ENCODE assay signal across 8 cellular contexts in genomic region chr13:28718538-28719226, GRCh38. TPM values are rescaled to one million over a fixed set of nuclear protein-coding genes. Genes with fewer than 3 reads are reported as not detected.
DNase-seq lines count a peak whose midpoint lies in the region; ATAC-seq and TF ChIP-seq lines count a peak whose summit lies in the region.

Gene SLC46A3 (minus strand): TSS chr13:28718970. CDS start chr13:28717998, 972 bp downstream.

- peak within 1 kb of the TSS; percentile 99 for H3K27ac ChIP-seq in left ventricle myocardium inferior (replicated peaks)
- peak within 1 kb of the TSS; percentile 99 for H3K27ac ChIP-seq in psoas muscle
- peak within 1 kb of the TSS; percentile 79 for H3K27ac ChIP-seq in urinary bladder (ENCODE audit: low read depth)

- intact Hi-C loops in left ventricle myocardium inferior (cut with micrococcal nuclease) (loop anchor here (10.0 kb wide), 1 partner anchor 76 kb away; no protein-coding TSS in a partner anchor), psoas muscle (cut with DNase I) (loop anchor here (2.0 to 5.0 kb wide), 2 partner anchors 60 to 61 kb away; partner anchors contain the start of gene POMP (in 2 of the 2))

- peaks cover 20% of the 10 kb centered on the region for H3K4me1 Mint-ChIP-seq in T-helper 1 cell treated with Interleukin-12 subunit alpha and Interleukin-12 subunit beta and Interleukin-4 antibody, amounts not matched to agents 30 μg/mL and 1 μg/mL, for 36 hours (ENCODE audit: low read depth)

- H3K27me3 ChIP-seq in left ventricle myocardium inferior (ENCODE audit: low read depth) (no peaks in the 10 kb centered on the region), psoas muscle (ENCODE audit: insufficient read depth in 3 of 3, low read length in 2 of 3) (no peaks in the 10 kb centered on the region)

- peaks cover 7% of the 10 kb centered on the region for H3K27me3 Mint-ChIP-seq in T-helper 1 cell treated with Interleukin-12 subunit alpha and Interleukin-12 subunit beta and Interleukin-4 antibody, amounts not matched to agents 30 μg/mL and 1 μg/mL, for 36 hours (ENCODE audit: low read depth)

- no peaks in the 10 kb centered on the region for H3K9me3 Mint-ChIP-seq in T-helper 1 cell treated with Interleukin-12 subunit alpha and Interleukin-12 subunit beta and Interleukin-4 antibody, amounts not matched to agents 30 μg/mL and 1 μg/mL, for 36 hours

- H3K4me3 ChIP-seq in left ventricle myocardium inferior, result peak within 1 kb of the TSS; percentile 82
- H3K4me3 ChIP-seq in psoas muscle, result peak within 1 kb of the TSS; percentile 96
- H3K4me3 ChIP-seq in urinary bladder (ENCODE audit: low read depth, low read length), result peak within 1 kb of the TSS; percentile 60

- DNase-seq in NCI-H1105 treated with DMSO at 0.1 percent for 48 hours (lab: John Stamatoyannopoulos, UW), result peak; percentile 76
- peak; percentile 84 to 99 (median 97) for DNase-seq in amygdala (lab: John Stamatoyannopoulos, UW)
- DNase-seq in left ventricle myocardium inferior, result peak; percentile 100
- DNase-seq in psoas muscle, result peak; percentile 100

- TF ChIP-seq CTCF in GM12874 (IDR thresholded peaks at IDR 0.05; ENCODE audit: insufficient read depth, low read depth, low read length) (0 out of 2 replicates have a peak, but pooled peaks have one; percentile 18), left ventricle myocardium inferior (IDR thresholded peaks at IDR 0.05; ENCODE audit: borderline replicate concordance) (peak; percentile 38), psoas muscle (IDR thresholded peaks at IDR 0.05) (peak; percentile 6)

- H3K4me1 ChIP-seq in left ventricle myocardium inferior (peaks cover 55% of the 10 kb centered on the region), psoas muscle (peaks cover 18% of the 10 kb centered on the region), urinary bladder (ENCODE audit: insufficient read depth) (no peaks in the 10 kb centered on the region)

- WGBS in psoas muscle, 3 donors, result 0 to 1% (median 0%) methylated on average over 74 to 79 of the region's 79 CpGs
- under 1% methylated on average over 79 of the region's 79 CpGs for WGBS in urinary bladder

- H3K9me3 ChIP-seq in left ventricle myocardium inferior (replicated peaks) (no peaks in the 10 kb centered on the region), psoas muscle (no peaks in the 10 kb centered on the region)

- ATAC-seq in HG02623 (IDR thresholded peaks at IDR 0.05; ENCODE audit: unreplicated experiment) (peak; percentile 99), psoas muscle (peak; percentile 96 to 99 (median 98))

- peak within 1 kb of the TSS; percentile 71 for H3K27ac Mint-ChIP-seq in T-helper 1 cell treated with Interleukin-12 subunit alpha and Interleukin-12 subunit beta and Interleukin-4 antibody, amounts not matched to agents 30 μg/mL and 1 μg/mL, for 36 hours

- H3K4me3 Mint-ChIP-seq in T-helper 1 cell treated with Interleukin-12 subunit alpha and Interleukin-12 subunit beta and Interleukin-4 antibody, amounts not matched to agents 30 μg/mL and 1 μg/mL, for 36 hours, result peak within 1 kb of the TSS; percentile 89

- H3K36me3 ChIP-seq in left ventricle myocardium inferior, result no peaks in the 10 kb centered on the region
- H3K36me3 ChIP-seq in psoas muscle (ENCODE audit: insufficient read depth in 1 of 2, low read depth in 1 of 2), result peaks cover 0 to 11% of the 10 kb centered on the region in 2 donors
- H3K36me3 ChIP-seq in urinary bladder (ENCODE audit: insufficient read depth), result peaks cover 1% of the 10 kb centered on the region

- peaks cover 8% of the 10 kb centered on the region for H3K36me3 Mint-ChIP-seq in T-helper 1 cell treated with Interleukin-12 subunit alpha and Interleukin-12 subunit beta and Interleukin-4 antibody, amounts not matched to agents 30 μg/mL and 1 μg/mL, for 36 hours (ENCODE audit: low read depth)

RNA-seq across cellular contexts. Expression of gene SLC46A3, which starts in this region (rescaled TPM):
- total RNA-seq in left ventricle myocardium inferior (16.7 TPM), psoas muscle (1 to 10 TPM; 5.0 to 6.6 (median 6.0) TPM), urinary bladder (6.5 TPM)
- polyA plus RNA-seq in psoas muscle (10 to 100 TPM in 1 of 3 donors, 1 to 10 TPM in 2; 2.9 to 12.7 (median 5.7) TPM), urinary bladder (11.3 TPM)

Comparison
In these comparisons a context has a peak if more than half of its experiments do, and no peak if none do; other contexts are left out.
1. Peak in every context shown above with its lines: DNase-seq, ATAC-seq, H3K4me3 ChIP-seq and H3K27ac ChIP-seq.